ENCODE assay signal across 1 cellular context in genomic region chr13:24925318-24926231, GRCh38.
A peak's percentile ranks its signal among the peaks of the same experiment; 100 is the strongest.
TF ChIP-seq lines count a peak whose summit lies in the region.

No MANE protein-coding gene starts in this region.

TF ChIP-seq in HepG2, 621 proteins besides CTCF, POLR2A, EP300 and RAD21 (continued from another document and continues in another):
- TF ChIP-seq THAP9 (CRISPR knock-in tag; IDR thresholded peaks at IDR 0.05; ENCODE audit: borderline replicate concordance) (no peak), E2F5 (CRISPR knock-in tag; conservative IDR thresholded peaks at IDR 0.05) (no peak), POLR2AphosphoS5 (IDR thresholded peaks at IDR 0.05; ENCODE audit: low read depth, low read length) (no peak), ARNT (IDR thresholded peaks at IDR 0.05) (no peak), RARA (CRISPR knock-in tag; IDR thresholded peaks at IDR 0.05) (peak; percentile 63), ZNF281 (CRISPR knock-in tag; IDR thresholded peaks at IDR 0.05; ENCODE audit: borderline replicate concordance) (no peak), IRF1 (CRISPR knock-in tag; IDR thresholded peaks at IDR 0.05; ENCODE audit: low read depth) (no peak), TEAD3 (CRISPR knock-in tag; optimal IDR thresholded peaks at IDR 0.05; ENCODE audit: borderline replicate concordance) (no peak), ZFP62 (CRISPR knock-in tag; IDR thresholded peaks at IDR 0.05) (no peak), ERF (CRISPR knock-in tag; IDR thresholded peaks at IDR 0.05) (no peak), ZNF335 (CRISPR knock-in tag; IDR thresholded peaks at IDR 0.05) (no peak), ZNF34 (CRISPR knock-in tag; IDR thresholded peaks at IDR 0.05; ENCODE audit: borderline replicate concordance) (no peak), REPIN1 (CRISPR knock-in tag; IDR thresholded peaks at IDR 0.05; ENCODE audit: borderline replicate concordance, low read depth) (no peak), SMAD9 (CRISPR knock-in tag; IDR thresholded peaks at IDR 0.05) (no peak), ZBTB2 (CRISPR knock-in tag; IDR thresholded peaks at IDR 0.05; ENCODE audit: low read depth) (no peak), ZC3H4 (CRISPR knock-in tag; IDR thresholded peaks at IDR 0.05; ENCODE audit: borderline replicate concordance) (no peak), RBM22 (optimal IDR thresholded peaks at IDR 0.05; ENCODE audit: low read length) (no peak), ZIK1 (CRISPR knock-in tag; IDR thresholded peaks at IDR 0.05; ENCODE audit: borderline replicate concordance, low read depth) (no peak), ZNF224 (CRISPR knock-in tag; IDR thresholded peaks at IDR 0.05) (no peak), FOXO1 (CRISPR knock-in tag; IDR thresholded peaks at IDR 0.05) (peak; percentile 57), TBX3 (IDR thresholded peaks at IDR 0.05; ENCODE audit: borderline replicate concordance) (no peak), XBP1 (CRISPR knock-in tag; IDR thresholded peaks at IDR 0.05) (no peak), RAD51 (IDR thresholded peaks at IDR 0.05; ENCODE audit: borderline replicate concordance) (no peak), RXRA (CRISPR knock-in tag; IDR thresholded peaks at IDR 0.05) (no peak), ZFP36 (IDR thresholded peaks at IDR 0.05; ENCODE audit: borderline replicate concordance, low read depth, low read length, partially characterized antibody) (no peak), REST (IDR thresholded peaks at IDR 0.05; ENCODE audit: borderline replicate concordance in 1 of 2, low read depth in 1 of 2, low read length in 2 of 2) (no peak), AGO2 (optimal IDR thresholded peaks at IDR 0.05; ENCODE audit: low read depth, low read length) (no peak), FOXP1 (IDR thresholded peaks at IDR 0.05) (no peak), FOXP1 (CRISPR knock-in tag; IDR thresholded peaks at IDR 0.05) (peak; percentile 78), GATAD1 (CRISPR knock-in tag; IDR thresholded peaks at IDR 0.05) (no peak), MZF1 (CRISPR knock-in tag; IDR thresholded peaks at IDR 0.05; ENCODE audit: borderline replicate concordance) (no peak), ZNF225 (CRISPR knock-in tag; IDR thresholded peaks at IDR 0.05) (no peak), NR2F1 (CRISPR knock-in tag; IDR thresholded peaks at IDR 0.05) (peak; percentile 44 to 50; a peak in 2 of 4 replicates), ZNF20 (CRISPR knock-in tag; IDR thresholded peaks at IDR 0.05) (no peak), CBX5 (CRISPR knock-in tag; IDR thresholded peaks at IDR 0.05; ENCODE audit: borderline replicate concordance) (no peak), PLRG1 (conservative IDR thresholded peaks at IDR 0.05) (no peak), ARID5B (CRISPR knock-in tag; IDR thresholded peaks at IDR 0.05) (peak; percentile 53; the same call in 1 of the 2 replicates), ZMYM3 (CRISPR knock-in tag; IDR thresholded peaks at IDR 0.05) (peak; percentile 56; the same call in 1 of the 2 replicates), SP4 (CRISPR knock-in tag; IDR thresholded peaks at IDR 0.05) (no peak), ZNF550 (CRISPR knock-in tag; IDR thresholded peaks at IDR 0.05; ENCODE audit: borderline replicate concordance) (no peak), ZSCAN22 (CRISPR knock-in tag; IDR thresholded peaks at IDR 0.05) (no peak), ATM (IDR thresholded peaks at IDR 0.05; ENCODE audit: borderline replicate concordance) (no peak), ZNF788 (CRISPR knock-in tag; IDR thresholded peaks at IDR 0.05; ENCODE audit: borderline replicate concordance) (no peak)
